7 cellular contexts compared by ENCODE assay signal in genomic region chr19:1040476-1041271, GRCh38. TPM values are rescaled to one million over a fixed set of nuclear protein-coding genes. Genes with fewer than 3 reads are reported as not detected.
A peak's percentile ranks its signal among the peaks of the same experiment; 100 is the strongest.
DNase-seq lines count a peak whose midpoint lies in the region; ATAC-seq and TF ChIP-seq lines count a peak whose summit lies in the region.

No MANE protein-coding gene starts in this region.

- ATAC-seq in GM18520 (IDR thresholded peaks at IDR 0.05; ENCODE audit: unreplicated experiment) = peak; percentile 43
- peak; percentile 37 for ATAC-seq in HG03342 (IDR thresholded peaks at IDR 0.05; ENCODE audit: unreplicated experiment)

- TF ChIP-seq CTCF in choroid plexus epithelial cell (conservative IDR thresholded peaks at IDR 0.05; ENCODE audit: low read depth, low read length) = no peak

- H3K4me3 ChIP-seq in choroid plexus epithelial cell (ENCODE audit: low read depth, low read length) = peak overlapping the region; percentile 67

- DNase-seq in NCI-H460 (ENCODE audit: extremely low read depth, low read depth) = peak; percentile 88
- peak; percentile 87 to 90 for DNase-seq in activated CD4-positive, alpha-beta T cell treated with anti-CD3 and anti-CD28 coated beads for 4 hours
- DNase-seq in choroid plexus epithelial cell (ENCODE audit: low read depth) = peak; percentile 97
- peak; percentile 93 for DNase-seq in kidney tubule cell (ENCODE audit: low spot score)
- DNase-seq in stimulated activated CD4-positive, alpha-beta T cell treated with anti-CD3 and anti-CD28 coated beads, Interleukin-15, amount 100 ng/mL, for 48 hours (ENCODE audit: low read depth in 2 of 2) = peak; percentile 86 to 92

RNA-seq across cellular contexts. Expression of gene ABCA7, which starts 0.8 kb away (rescaled TPM):
- 14.0 and 20.0 TPM in 2 replicates for total RNA-seq in NCI-H460 (2014; rRNA removed; shearing (Covaris generic))
- 85.9 and 106 TPM in 2 replicates for polyA plus RNA-seq in NCI-H460 (2014; cell fraction: nucleus; rRNA removed)

RNA-seq across cellular contexts. Expression of gene CNN2, which starts 14.3 kb away (rescaled TPM):
- total RNA-seq in NCI-H460 (2014; rRNA removed; shearing (Covaris generic)) = 22.2 and 27.5 TPM in 2 replicates
- 15.5 and 21.9 TPM in 2 replicates for polyA plus RNA-seq in NCI-H460 (2014; cell fraction: nucleus; rRNA removed)

RNA-seq across cellular contexts. Expression of gene RNU6-2, which starts 19.4 kb away (rescaled TPM):
- not detected in 2 replicates for total RNA-seq in NCI-H460 (2014; rRNA removed; shearing (Covaris generic))
- not detected in 2 replicates for polyA plus RNA-seq in NCI-H460 (2014; cell fraction: nucleus; rRNA removed)

RNA-seq across cellular contexts. Expression of gene TMEM259, which starts 19.8 kb away (rescaled TPM):
- 89.3 and 95.8 TPM in 2 replicates for total RNA-seq in NCI-H460 (2014; rRNA removed; shearing (Covaris generic))
- polyA plus RNA-seq in NCI-H460 (2014; cell fraction: nucleus; rRNA removed) = 686 and 830 TPM in 2 replicates

RNA-seq across cellular contexts. Expression of gene ARHGAP45, which starts 26.3 kb away (rescaled TPM):
- total RNA-seq in NCI-H460 (2014; rRNA removed; shearing (Covaris generic)) = 0.92 and 2.5 TPM in 2 replicates
- polyA plus RNA-seq in NCI-H460 (2014; cell fraction: nucleus; rRNA removed) = 5.9 and 8.2 TPM in 2 replicates

Comparison
In these comparisons a context has a peak if more than half of its experiments do, and no peak if none do; other contexts are left out.
1. Peak in every context shown above with its lines: DNase-seq, ATAC-seq and H3K4me3 ChIP-seq.